Comparison of ENCODE assay signal across 9 cellular contexts in the genomic region with DNA sequence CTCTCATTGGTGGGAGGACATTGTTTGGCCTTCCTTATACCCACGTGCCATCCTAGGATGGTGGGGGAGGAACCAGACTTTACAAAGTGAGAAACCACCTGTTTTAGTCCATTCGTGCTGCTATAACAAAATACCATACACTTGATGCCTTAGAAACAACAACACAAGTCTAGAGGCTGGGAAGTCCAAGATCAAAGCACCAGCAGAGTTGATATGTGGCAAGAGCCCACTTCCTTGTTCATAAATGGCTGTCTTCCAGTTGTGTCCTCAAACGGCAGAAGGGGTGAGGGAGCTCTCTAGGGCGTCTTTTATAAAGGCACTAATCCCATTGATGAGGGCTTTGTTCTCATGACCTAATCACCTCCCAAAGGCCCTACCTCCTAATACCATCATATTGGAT. TPM values are rescaled to one million over a fixed set of nuclear protein-coding genes. Genes with fewer than 3 reads are reported as not detected.
"Had no signal": no experiment of that assay in that cellular context is flagged by ENCODE, and none has a peak within 500 bp of the region (broad histone marks: within the 10 kb centered on the region; RNA-seq: fewer than 3 reads in every experiment).

No MANE protein-coding gene starts in this region.

- DNase-seq: IMR-90, KBM-7, KG1 had no signal

- H3K4me2 ChIP-seq: KMS-11 had no signal

- H3K9ac ChIP-seq: KMS-11 had no signal

- FAIRE-seq: HTR-8/SVneo, K562 had no signal

- H3K27ac ChIP-seq: HL-60, KMS-11 had no signal

- H3K4me3 ChIP-seq: K562 had no signal

- ATAC-seq: K562 had no signal

RNA-seq across cellular contexts. Expression of gene CAPN8, which starts 31.1 kb away (rescaled TPM):
- total RNA-seq: HT1080, IMR-90, K562 had no signal
- polyA plus RNA-seq: IgD-negative memory B cell, IMR-90 had no signal
